Comparison of ENCODE assay signal across 7 cellular contexts in genomic region chr16:3501412-3501761, GRCh38. TPM values are rescaled to one million over a fixed set of nuclear protein-coding genes. Genes with fewer than 3 reads are reported as not detected.
A peak's percentile ranks its signal among the peaks of the same experiment; 100 is the strongest.
DNase-seq lines count a peak whose midpoint lies in the region; ATAC-seq, FAIRE-seq and TF ChIP-seq lines count a peak whose summit lies in the region.
"Not testable (repeated sequence)": the region's sequence is repeated elsewhere in the genome, so short reads cannot be mapped to it uniquely, and the experiment has no call there.
"Had no signal": no experiment of that assay in that cellular context is flagged by ENCODE, and none has a peak within 500 bp of the region (broad histone marks: within the 10 kb centered on the region; RNA-seq: fewer than 3 reads in every experiment).

No MANE protein-coding gene starts in this region.

- H3K79me2 ChIP-seq in ACC112 (ENCODE audit: control insufficient read depth, insufficient read depth, low read length, unreplicated experiment) (peaks cover 13% of the 10 kb centered on the region), KMS-11 (ENCODE audit: insufficient read depth, low read depth) (peaks cover 10% of the 10 kb centered on the region)
- not testable (repeated sequence) for H3K79me2 ChIP-seq in H1 (ENCODE audit: control insufficient read depth in 1 of 2, insufficient read depth in 2 of 2, low read length in 2 of 2); HepG2 (ENCODE audit: insufficient read depth, low read length)

- H3K36me3 ChIP-seq in ACC112 (ENCODE audit: insufficient read depth, low read length); KMS-11 (ENCODE audit: insufficient read depth); H1 (ENCODE audit: control insufficient read depth in 2 of 4, insufficient read depth in 4 of 4, low read length in 3 of 4); HepG2 (replicated peaks in 1 of 2; ENCODE audit: control insufficient read depth in 1 of 2, insufficient read depth in 2 of 2, low read length in 2 of 2); rectal smooth muscle tissue (ENCODE audit: control insufficient read depth, insufficient read depth, low read length): not testable (repeated sequence)

- WGBS in H1 (ENCODE audit: extremely low coverage in 1 of 2, insufficient coverage in 1 of 2, insufficient read length in 1 of 2, insufficient replicate concordance in 2 of 2, low coverage in 1 of 2, low lambda C conversion rate in 2 of 2, missing lambda C conversion rate in 1 of 2), 2 experiments: 31% methylated on average over 24 of the region's 24 CpGs; no CpG with 5 or more reads in 1 of the 2 experiments
- 10% methylated on average over 11 of the region's 24 CpGs for WGBS in HepG2 (ENCODE audit: low lambda C conversion rate)

- CTCF ChIA-PET in H1 (lab: Charles Lee; ENCODE audit: partially characterized antibody): interaction anchor here (0.5 to 1.8 kb wide), 3 partner anchors 15 to 426 kb away, joined by 3 to 10 read pairs (median 4); no protein-coding TSS in a partner anchor
- CTCF ChIA-PET in HepG2 (lab: Yijun Ruan, JAX; ENCODE audit: low intra/inter-chr PET ratio, low total read pairs): interaction anchor here (0.7 to 1.4 kb wide), 2 partner anchors 44 to 137 kb away, joined by 3 read pairs; no protein-coding TSS in a partner anchor

- not testable (repeated sequence) for TF ChIP-seq CTCF in KMS-11 (conservative IDR thresholded peaks at IDR 0.05; ENCODE audit: low read depth, low read length); H1 (IDR thresholded peaks at IDR 0.05; ENCODE audit: control extremely low read depth in 1 of 3, insufficient read depth in 1 of 3, low read depth in 1 of 3, low read length in 3 of 3); HepG2 (CRISPR knock-in tag; IDR thresholded peaks at IDR 0.05)

- TF ChIP-seq RAD21 in H1 (IDR thresholded peaks at IDR 0.05 in 1 of 2, conservative IDR thresholded peaks at IDR 0.05 in 1 of 2; ENCODE audit: low read depth in 2 of 2, low read length in 2 of 2); HepG2 (CRISPR knock-in tag; IDR thresholded peaks at IDR 0.05): not testable (repeated sequence)

- BruUV-seq in HepG2 (replicated peaks; lab: Mats Ljungman, UMichigan): TSS peak; percentile 83

- peaks cover 55% of the 10 kb centered on the region for H3K4me1 Mint-ChIP-seq in activated T-cell treated with anti-CD3 and anti-CD28 coated beads, Interleukin-2, amount 50 U/mL, for 4 hours (ENCODE audit: low read depth)

- not testable (repeated sequence) for H4K91ac ChIP-seq in H1 (replicated peaks; ENCODE audit: insufficient read length, low read length)

- H2BK120ac ChIP-seq in H1 (replicated peaks; ENCODE audit: low read depth, low read length): not testable (repeated sequence)

- intact Hi-C loops in HepG2 (cut with micrococcal nuclease; ENCODE audit: unreplicated experiment): loop anchor here (2.0 kb wide), 1 partner anchor 235 kb away; no protein-coding TSS in a partner anchor

- H3K14ac ChIP-seq in H1 (ENCODE audit: insufficient read length): not testable (repeated sequence)

- not testable (repeated sequence) for H3K27me3 Mint-ChIP-seq in activated T-cell treated with anti-CD3 and anti-CD28 coated beads, Interleukin-2, amount 50 U/mL, for 4 hours (ENCODE audit: low read depth)

- H3K9me3 Mint-ChIP-seq in activated T-cell treated with anti-CD3 and anti-CD28 coated beads, Interleukin-2, amount 50 U/mL, for 4 hours: not testable (repeated sequence)

- not testable (repeated sequence) for H2AK5ac ChIP-seq in H1 (ENCODE audit: low read depth, low read length)

- H3K4me3 ChIP-seq in ACC112 (ENCODE audit: low read depth, low read length): peak overlapping the region; percentile 91
- H3K4me3 ChIP-seq in KMS-11 (IDR thresholded peaks at IDR 0.05; ENCODE audit: insufficient read depth, low read depth, low read length): peak overlapping the region; percentile 69
- peak overlapping the region; percentile 53 to 71 (median 66) for H3K4me3 ChIP-seq in H1 (ENCODE audit: extremely low read depth in 1 of 4, insufficient read depth in 2 of 4, low read depth in 3 of 4, low read length in 4 of 4)
- peak overlapping the region; percentile 68 to 81 (median 70) for H3K4me3 ChIP-seq in HepG2 (replicated peaks in 1 of 3; ENCODE audit: insufficient read depth in 1 of 3, low read depth in 2 of 3, low read length in 3 of 3)
- H3K4me3 ChIP-seq in rectal smooth muscle tissue (ENCODE audit: low read length): peak overlapping the region; percentile 87

- H3K79me1 ChIP-seq in H1 (ENCODE audit: low read depth, low read length): not testable (repeated sequence)

- H3K23me2 ChIP-seq in H1 (ENCODE audit: low read depth, low read length): not testable (repeated sequence)

- not testable (repeated sequence) for H4K20me1 ChIP-seq in KMS-11 (ENCODE audit: insufficient read depth); H1 (replicated peaks in 1 of 2; ENCODE audit: control insufficient read depth in 1 of 2, insufficient read depth in 2 of 2, low read length in 2 of 2); HepG2 (ENCODE audit: insufficient read depth, low read length)

- FAIRE-seq in H1 (lab: Jason Lieb, UNC); HepG2 (lab: Jason Lieb, UNC): not testable (repeated sequence)

- H3K4me3 Mint-ChIP-seq in activated T-cell treated with anti-CD3 and anti-CD28 coated beads, Interleukin-2, amount 50 U/mL, for 4 hours: peak overlapping the region; percentile 89

- not testable (repeated sequence) for H2BK20ac ChIP-seq in H1 (ENCODE audit: low read length)

- H2AFZ ChIP-seq in ACC112 (ENCODE audit: low read length, unreplicated experiment) (peak overlapping the region; percentile 69), KMS-11 (ENCODE audit: low read depth) (peak overlapping the region; percentile 83)
- H2AFZ ChIP-seq in H1 (ENCODE audit: low read length); HepG2 (ENCODE audit: low read length): not testable (repeated sequence)

- not testable (repeated sequence) for H4K8ac ChIP-seq in H1 (ENCODE audit: extremely low read depth, insufficient read depth, low read length)

- H2BK15ac ChIP-seq in H1 (ENCODE audit: low read length): not testable (repeated sequence)

- not testable (repeated sequence) for H4K5ac ChIP-seq in H1 (ENCODE audit: insufficient read length, low read depth, low read length)

- POLR2A ChIA-PET in H1 (lab: Charles Lee; ENCODE audit: partially characterized antibody): interaction anchor here (1.4 to 2.4 kb wide), 3 partner anchors 16 to 44 kb away, joined by 3 to 9 read pairs (median 8); no protein-coding TSS in a partner anchor
- POLR2A ChIA-PET in HepG2 (lab: Yijun Ruan, JAX): interaction anchor here (1.2 to 1.7 kb wide), 3 partner anchors 44 to 218 kb away, joined by 3 to 6 read pairs (median 4); partner anchors contain the start of gene ZNF263

- ATAC-seq in activated T-cell treated with anti-CD3 and anti-CD28 coated beads, Interleukin-2, amount 50 U/mL, for 4 hours; HepG2: not testable (repeated sequence)

- H3K27me3 ChIP-seq in ACC112 (ENCODE audit: insufficient read depth, low read length); KMS-11 (ENCODE audit: insufficient read depth, low read depth); H1 (replicated peaks in 1 of 4; ENCODE audit: control insufficient read depth in 3 of 4, extremely low read depth in 1 of 4, insufficient read depth in 3 of 4, low read length in 3 of 4); HepG2 (ENCODE audit: control insufficient read depth in 1 of 2, insufficient read depth in 2 of 2, low read length in 2 of 2); rectal smooth muscle tissue (ENCODE audit: control insufficient read depth, insufficient read depth, low read length): not testable (repeated sequence)

- H3K27ac ChIP-seq in ACC112 (ENCODE audit: low read depth, low read length) (peak overlapping the region; percentile 66), KMS-11 (peak overlapping the region; percentile 59), H1 (ENCODE audit: low read depth, low read length) (0 out of 2 replicates have a peak overlapping the region, but pooled peaks have one; percentile 25), HepG2 (ENCODE audit: extremely low read length, insufficient read depth, low read length) (peak overlapping the region; percentile 83), rectal smooth muscle tissue (ENCODE audit: low read depth, low read length) (peak overlapping the region; percentile 49)

- peak overlapping the region; percentile 74 for H3K9ac ChIP-seq in KMS-11
- H3K9ac ChIP-seq in H1 (replicated peaks in 1 of 4; ENCODE audit: extremely low read depth in 1 of 4, low read depth in 3 of 4, low read length in 3 of 4): peak overlapping the region in 3 of 4 experiments; percentile 21 to 66 (median 65); a peak in 5 of 7 replicates
- peak overlapping the region; percentile 71 for H3K9ac ChIP-seq in HepG2 (ENCODE audit: insufficient read depth, low read depth, low read length)
- H3K9ac ChIP-seq in rectal smooth muscle tissue (ENCODE audit: low read length): not testable (repeated sequence)

- H3K56ac ChIP-seq in H1 (replicated peaks; ENCODE audit: insufficient read length, low read depth, low read length): not testable (repeated sequence)

- not testable (repeated sequence) for H3K9me3 ChIP-seq in H1 (ENCODE audit: insufficient read depth in 2 of 2, low read depth in 1 of 2, low read length in 1 of 2); HepG2 (ENCODE audit: low read length)

- not testable (repeated sequence) for H3K18ac ChIP-seq in H1 (ENCODE audit: extremely low read depth, low read length)

- not testable (repeated sequence) for TF ChIP-seq POLR2A in H1 (IDR thresholded peaks at IDR 0.05; ENCODE audit: control extremely low read depth in 1 of 2, low read depth in 2 of 2, low read length in 2 of 2); HepG2 (IDR thresholded peaks at IDR 0.05; ENCODE audit: insufficient read depth in 1 of 2, low read depth in 2 of 2, low read length in 2 of 2)

- H3K36me3 Mint-ChIP-seq in activated T-cell treated with anti-CD3 and anti-CD28 coated beads, Interleukin-2, amount 50 U/mL, for 4 hours (ENCODE audit: insufficient read depth): peaks cover 13% of the 10 kb centered on the region

- not testable (repeated sequence) for H3K23ac ChIP-seq in H1 (ENCODE audit: insufficient read length)

- DNase-seq in activated T-cell treated with anti-CD3 and anti-CD28 coated beads, Interleukin-2, amount 50 U/mL, for 4 hours; H1 (ENCODE audit: low read depth in 1 of 2, low spot score in 2 of 2); HepG2 (ENCODE audit: low spot score): not testable (repeated sequence)

- peak overlapping the region; percentile 38 for H3K4ac ChIP-seq in H1 (replicated peaks; ENCODE audit: insufficient read length, low read depth, low read length)

- H2BK5ac ChIP-seq in H1 (ENCODE audit: low read depth, low read length): not testable (repeated sequence)

- not testable (repeated sequence) for H2BK12ac ChIP-seq in H1 (ENCODE audit: low read depth, low read length)

- in situ Hi-C loops in HepG2 (cut with HindIII; ENCODE audit: extremely low pct_ligation_motif_present, low pct_unique_long_range_greater_than_20kb): not testable (repeated sequence)

- H3K4me1 ChIP-seq in ACC112 (ENCODE audit: control insufficient read depth, insufficient read depth, low read length, unreplicated experiment) (peaks cover 11% of the 10 kb centered on the region), KMS-11 (ENCODE audit: low read depth, poor library complexity, severe bottlenecking) (peaks cover 52% of the 10 kb centered on the region), HepG2 (ENCODE audit: insufficient read depth, low read length) (peaks cover 15% of the 10 kb centered on the region)
- not testable (repeated sequence) for H3K4me1 ChIP-seq in H1 (replicated peaks in 1 of 4; ENCODE audit: control insufficient read depth in 3 of 4, insufficient read depth in 4 of 4, low read length in 3 of 4); rectal smooth muscle tissue (ENCODE audit: control insufficient read depth, insufficient read depth, low read length)

- H3K4me2 ChIP-seq in KMS-11 (peak overlapping the region; percentile 96), H1 (ENCODE audit: insufficient read depth in 1 of 2, low read depth in 2 of 2, low read length in 2 of 2) (peak overlapping the region; percentile 63 to 77), HepG2 (ENCODE audit: low read depth, low read length) (peak overlapping the region; percentile 72)

- not testable (repeated sequence) for TF ChIP-seq EP300 in H1 (IDR thresholded peaks at IDR 0.05; ENCODE audit: borderline replicate concordance in 1 of 2, low read depth in 2 of 2, low read length in 2 of 2); HepG2 (IDR thresholded peaks at IDR 0.05; ENCODE audit: low read depth in 2 of 2, low read length in 2 of 2); HepG2 (CRISPR knock-in tag; IDR thresholded peaks at IDR 0.05; ENCODE audit: borderline replicate concordance)

RNA-seq across cellular contexts. Expression of gene CLUAP1, which starts 0.6 kb away (rescaled TPM):
- 10 to 100 TPM; 12.0 to 15.0 (median 14.8) TPM for total RNA-seq in activated T-cell treated with anti-CD3 and anti-CD28 coated beads, Interleukin-2, amount 50 U/mL, for 4 hours
- 11.5 and 15.1 TPM in 2 replicates for total RNA-seq in H1 (2021; fragmentation: NEBNext Ultra II Directional; extraction: Animal tissue kit (Norgen Biotek cat#: 25700))
- 4.0 and 4.8 TPM in 2 replicates for polyA plus RNA-seq in H1 (2011; rRNA removed)
- polyA plus RNA-seq in H1 (2011; cell fraction: cytosol; rRNA removed): 8.8 TPM
- 4.2 TPM for polyA plus RNA-seq in H1 (2011; cell fraction: nucleus; rRNA removed)
- 8.5 to 13.0 TPM (median 11.9 TPM) in 4 replicates for polyA plus RNA-seq in H1 (2012, experiment 1 of 2)
- polyA plus RNA-seq in H1 (2012, experiment 2 of 2): 2.7 TPM
- polyA plus RNA-seq in H1 (2013, experiment 1 of 2): 6.9 TPM
- 6.8 TPM for polyA plus RNA-seq in H1 (2013, experiment 2 of 2)
- polyA minus RNA-seq in H1 (2011; rRNA and poly(A)+ RNA removed): 9.0 and 13.4 TPM in 2 replicates
- polyA minus RNA-seq in H1 (2011; cell fraction: cytosol; rRNA and poly(A)+ RNA removed): 12.3 TPM
- 10.6 TPM for polyA minus RNA-seq in H1 (2011; cell fraction: nucleus; rRNA and poly(A)+ RNA removed)
- 19.5 and 25.9 TPM in 2 replicates for total RNA-seq in HepG2 (2016; rRNA removed; fragmentation: Illumina TruSeq; extraction: Trizol)
- total RNA-seq in HepG2 (2016; cell fraction: cytosol; rRNA removed; fragmentation: Illumina TruSeq; extraction: Trizol; ENCODE audit: low read depth): 11.0 and 15.5 TPM in 2 replicates
- total RNA-seq in HepG2 (2016; cell fraction: insoluble cytoplasmic fraction; rRNA removed; fragmentation: Illumina TruSeq; extraction: Trizol): 18.5 and 28.6 TPM in 2 replicates
- total RNA-seq in HepG2 (2016; cell fraction: membrane; rRNA removed; fragmentation: Illumina TruSeq; extraction: Trizol): 6.7 and 9.0 TPM in 2 replicates
- 12.3 and 17.1 TPM in 2 replicates for total RNA-seq in HepG2 (2016; cell fraction: nucleus; rRNA removed; fragmentation: Illumina TruSeq; extraction: Trizol)
- polyA plus RNA-seq in HepG2 (2011; rRNA removed): 3.5 and 6.0 TPM in 2 replicates
- polyA plus RNA-seq in HepG2 (2011; cell fraction: cytosol; rRNA removed): 2.9 and 3.9 TPM in 2 replicates
- polyA plus RNA-seq in HepG2 (2011; cell fraction: nucleus; rRNA removed): 1.9 and 4.4 TPM in 2 replicates
- polyA plus RNA-seq in HepG2 (2012): 5.2 and 6.8 TPM in 2 replicates
- polyA plus RNA-seq in HepG2 (2016; cell fraction: cytosol; fragmentation: Illumina TruSeq; extraction: Trizol; ENCODE audit: low read depth): 3.4 and 3.8 TPM in 2 replicates
- 22.5 and 28.8 TPM in 2 replicates for polyA plus RNA-seq in HepG2 (2016; cell fraction: insoluble cytoplasmic fraction; fragmentation: Illumina TruSeq; extraction: Trizol; ENCODE audit: low read depth)
- polyA plus RNA-seq in HepG2 (2016; cell fraction: membrane; fragmentation: Illumina TruSeq; extraction: Trizol; ENCODE audit: low read depth): 5.0 and 5.3 TPM in 2 replicates
- polyA plus RNA-seq in HepG2 (2016; cell fraction: nucleus; fragmentation: Illumina TruSeq; extraction: Trizol; ENCODE audit: insufficient read depth, low read depth): 12.9 and 20.1 TPM in 2 replicates
- 3.6 and 12.3 TPM in 2 replicates for polyA minus RNA-seq in HepG2 (2011; rRNA and poly(A)+ RNA removed; ENCODE audit: low replicate concordance)
- 5.9 and 8.1 TPM in 2 replicates for polyA minus RNA-seq in HepG2 (2011; cell fraction: cytosol; rRNA and poly(A)+ RNA removed)
- polyA minus RNA-seq in HepG2 (2011; cell fraction: nucleus; rRNA and poly(A)+ RNA removed): 6.7 and 9.6 TPM in 2 replicates

RNA-seq across cellular contexts. Expression of gene C16orf90, which starts 6.1 kb away (rescaled TPM):
- total RNA-seq in activated T-cell treated with anti-CD3 and anti-CD28 coated beads, Interleukin-2, amount 50 U/mL, for 4 hours: not detected
- total RNA-seq in H1 (2021; fragmentation: NEBNext Ultra II Directional; extraction: Animal tissue kit (Norgen Biotek cat#: 25700)): not detected in 2 replicates
- polyA plus RNA-seq in H1 (2011; rRNA removed): not detected in 2 replicates
- polyA plus RNA-seq in H1 (2011; cell fraction: cytosol; rRNA removed): not detected
- polyA plus RNA-seq in H1 (2011; cell fraction: nucleus; rRNA removed): not detected
- not detected in 4 replicates for polyA plus RNA-seq in H1 (2012, experiment 1 of 2)
- polyA plus RNA-seq in H1 (2012, experiment 2 of 2): not detected
- not detected for polyA plus RNA-seq in H1 (2013, experiment 1 of 2)
- polyA plus RNA-seq in H1 (2013, experiment 2 of 2): not detected
- polyA minus RNA-seq in H1 (2011; rRNA and poly(A)+ RNA removed): not detected in 2 replicates
- polyA minus RNA-seq in H1 (2011; cell fraction: cytosol; rRNA and poly(A)+ RNA removed): not detected
- not detected for polyA minus RNA-seq in H1 (2011; cell fraction: nucleus; rRNA and poly(A)+ RNA removed)
- not detected in 2 replicates for total RNA-seq in HepG2 (2016; rRNA removed; fragmentation: Illumina TruSeq; extraction: Trizol)
- total RNA-seq in HepG2 (2016; cell fraction: cytosol; rRNA removed; fragmentation: Illumina TruSeq; extraction: Trizol; ENCODE audit: low read depth): not detected in 2 replicates
- not detected in 2 replicates for total RNA-seq in HepG2 (2016; cell fraction: insoluble cytoplasmic fraction; rRNA removed; fragmentation: Illumina TruSeq; extraction: Trizol)
- total RNA-seq in HepG2 (2016; cell fraction: membrane; rRNA removed; fragmentation: Illumina TruSeq; extraction: Trizol): not detected in 2 replicates
- total RNA-seq in HepG2 (2016; cell fraction: nucleus; rRNA removed; fragmentation: Illumina TruSeq; extraction: Trizol): not detected in 2 replicates
- polyA plus RNA-seq in HepG2 (2011; rRNA removed): not detected in 2 replicates
- polyA plus RNA-seq in HepG2 (2011; cell fraction: cytosol; rRNA removed): not detected in 2 replicates
- not detected in 2 replicates for polyA plus RNA-seq in HepG2 (2011; cell fraction: nucleus; rRNA removed)
- not detected in 2 replicates for polyA plus RNA-seq in HepG2 (2012)
- not detected in 2 replicates for polyA plus RNA-seq in HepG2 (2016; cell fraction: cytosol; fragmentation: Illumina TruSeq; extraction: Trizol; ENCODE audit: low read depth)
- not detected in 2 replicates for polyA plus RNA-seq in HepG2 (2016; cell fraction: insoluble cytoplasmic fraction; fragmentation: Illumina TruSeq; extraction: Trizol; ENCODE audit: low read depth)
- not detected in 2 replicates for polyA plus RNA-seq in HepG2 (2016; cell fraction: membrane; fragmentation: Illumina TruSeq; extraction: Trizol; ENCODE audit: low read depth)
- not detected in 2 replicates for polyA plus RNA-seq in HepG2 (2016; cell fraction: nucleus; fragmentation: Illumina TruSeq; extraction: Trizol; ENCODE audit: insufficient read depth, low read depth)
- not detected in 2 replicates for polyA minus RNA-seq in HepG2 (2011; rRNA and poly(A)+ RNA removed; ENCODE audit: low replicate concordance)
- not detected in 2 replicates for polyA minus RNA-seq in HepG2 (2011; cell fraction: cytosol; rRNA and poly(A)+ RNA removed)
- polyA minus RNA-seq in HepG2 (2011; cell fraction: nucleus; rRNA and poly(A)+ RNA removed): not detected in 2 replicates
- total RNA-seq: dermis microvascular lymphatic vessel endothelial cell had no signal

RNA-seq across cellular contexts. Expression of gene NAA60, which starts 57.9 kb away (rescaled TPM):
- 10 to 100 TPM; 27.3 to 29.3 (median 27.8) TPM for total RNA-seq in activated T-cell treated with anti-CD3 and anti-CD28 coated beads, Interleukin-2, amount 50 U/mL, for 4 hours
- total RNA-seq in H1 (2021; fragmentation: NEBNext Ultra II Directional; extraction: Animal tissue kit (Norgen Biotek cat#: 25700)): 47.6 and 48.3 TPM in 2 replicates
- polyA plus RNA-seq in H1 (2011; rRNA removed) (34.1 and 61.0 TPM in 2 replicates), HepG2 (2011; rRNA removed) (29.9 and 32.0 TPM in 2 replicates)
- polyA plus RNA-seq in H1 (2011; cell fraction: cytosol; rRNA removed): 33.0 TPM
- 48.7 TPM for polyA plus RNA-seq in H1 (2011; cell fraction: nucleus; rRNA removed)
- polyA plus RNA-seq in H1 (2012, experiment 1 of 2): 41.4 to 49.1 TPM (median 44.4 TPM) in 4 replicates
- 52.5 TPM for polyA plus RNA-seq in H1 (2012, experiment 2 of 2)
- 47.4 TPM for polyA plus RNA-seq in H1 (2013, experiment 1 of 2)
- polyA plus RNA-seq in H1 (2013, experiment 2 of 2): 50.5 TPM
- 17.2 and 21.9 TPM in 2 replicates for polyA minus RNA-seq in H1 (2011; rRNA and poly(A)+ RNA removed)
- polyA minus RNA-seq in H1 (2011; cell fraction: cytosol; rRNA and poly(A)+ RNA removed): 29.6 TPM
- 22.6 TPM for polyA minus RNA-seq in H1 (2011; cell fraction: nucleus; rRNA and poly(A)+ RNA removed)
- total RNA-seq in HepG2 (2016; rRNA removed; fragmentation: Illumina TruSeq; extraction: Trizol): 14.7 and 16.9 TPM in 2 replicates
- total RNA-seq in HepG2 (2016; cell fraction: cytosol; rRNA removed; fragmentation: Illumina TruSeq; extraction: Trizol; ENCODE audit: low read depth): 13.0 and 15.0 TPM in 2 replicates
- 13.7 and 14.1 TPM in 2 replicates for total RNA-seq in HepG2 (2016; cell fraction: insoluble cytoplasmic fraction; rRNA removed; fragmentation: Illumina TruSeq; extraction: Trizol)
- 21.1 and 21.2 TPM in 2 replicates for total RNA-seq in HepG2 (2016; cell fraction: membrane; rRNA removed; fragmentation: Illumina TruSeq; extraction: Trizol)
- 17.3 and 20.1 TPM in 2 replicates for total RNA-seq in HepG2 (2016; cell fraction: nucleus; rRNA removed; fragmentation: Illumina TruSeq; extraction: Trizol)
- polyA plus RNA-seq in HepG2 (2011; cell fraction: cytosol; rRNA removed): 19.5 and 30.9 TPM in 2 replicates
- 47.2 and 62.5 TPM in 2 replicates for polyA plus RNA-seq in HepG2 (2011; cell fraction: nucleus; rRNA removed)
- polyA plus RNA-seq in HepG2 (2012): 44.9 and 50.3 TPM in 2 replicates
- 21.5 and 26.6 TPM in 2 replicates for polyA plus RNA-seq in HepG2 (2016; cell fraction: cytosol; fragmentation: Illumina TruSeq; extraction: Trizol; ENCODE audit: low read depth)
- 42.7 and 56.8 TPM in 2 replicates for polyA plus RNA-seq in HepG2 (2016; cell fraction: insoluble cytoplasmic fraction; fragmentation: Illumina TruSeq; extraction: Trizol; ENCODE audit: low read depth)
- polyA plus RNA-seq in HepG2 (2016; cell fraction: membrane; fragmentation: Illumina TruSeq; extraction: Trizol; ENCODE audit: low read depth): 47.4 and 51.4 TPM in 2 replicates
- polyA plus RNA-seq in HepG2 (2016; cell fraction: nucleus; fragmentation: Illumina TruSeq; extraction: Trizol; ENCODE audit: insufficient read depth, low read depth): 68.2 and 80.3 TPM in 2 replicates
- 16.6 and 30.8 TPM in 2 replicates for polyA minus RNA-seq in HepG2 (2011; rRNA and poly(A)+ RNA removed; ENCODE audit: low replicate concordance)
- polyA minus RNA-seq in HepG2 (2011; cell fraction: cytosol; rRNA and poly(A)+ RNA removed): 13.0 and 19.4 TPM in 2 replicates
- polyA minus RNA-seq in HepG2 (2011; cell fraction: nucleus; rRNA and poly(A)+ RNA removed): 26.0 and 27.7 TPM in 2 replicates

RNA-seq across cellular contexts. Expression of gene ZNF597, which starts 58.1 kb away (rescaled TPM):
- total RNA-seq in activated T-cell treated with anti-CD3 and anti-CD28 coated beads, Interleukin-2, amount 50 U/mL, for 4 hours: 1 to 10 TPM; 1.2 to 1.5 (median 1.3) TPM
- 2.3 and 2.6 TPM in 2 replicates for total RNA-seq in H1 (2021; fragmentation: NEBNext Ultra II Directional; extraction: Animal tissue kit (Norgen Biotek cat#: 25700))
- polyA plus RNA-seq in H1 (2011; rRNA removed) (0.63 and 0.68 TPM in 2 replicates), HepG2 (2011; rRNA removed) (1.2 and 1.3 TPM in 2 replicates)
- 0.94 TPM for polyA plus RNA-seq in H1 (2011; cell fraction: cytosol; rRNA removed)
- 0.68 TPM for polyA plus RNA-seq in H1 (2011; cell fraction: nucleus; rRNA removed)
- polyA plus RNA-seq in H1 (2012, experiment 1 of 2): 1.1 to 1.7 TPM (median 1.3 TPM) in 4 replicates
- polyA plus RNA-seq in H1 (2012, experiment 2 of 2): 0.14 TPM
- polyA plus RNA-seq in H1 (2013, experiment 1 of 2): 1.5 TPM
- 1.6 TPM for polyA plus RNA-seq in H1 (2013, experiment 2 of 2)
- 2.2 and 2.7 TPM in 2 replicates for polyA minus RNA-seq in H1 (2011; rRNA and poly(A)+ RNA removed)
- 1.0 TPM for polyA minus RNA-seq in H1 (2011; cell fraction: cytosol; rRNA and poly(A)+ RNA removed)
- polyA minus RNA-seq in H1 (2011; cell fraction: nucleus; rRNA and poly(A)+ RNA removed): 2.4 TPM
- 2.4 and 3.8 TPM in 2 replicates for total RNA-seq in HepG2 (2016; rRNA removed; fragmentation: Illumina TruSeq; extraction: Trizol)
- total RNA-seq in HepG2 (2016; cell fraction: cytosol; rRNA removed; fragmentation: Illumina TruSeq; extraction: Trizol; ENCODE audit: low read depth): 0.40 and 0.53 TPM in 2 replicates
- total RNA-seq in HepG2 (2016; cell fraction: insoluble cytoplasmic fraction; rRNA removed; fragmentation: Illumina TruSeq; extraction: Trizol): 2.5 and 3.4 TPM in 2 replicates
- total RNA-seq in HepG2 (2016; cell fraction: membrane; rRNA removed; fragmentation: Illumina TruSeq; extraction: Trizol): 1.6 and 1.7 TPM in 2 replicates
- 3.2 and 3.5 TPM in 2 replicates for total RNA-seq in HepG2 (2016; cell fraction: nucleus; rRNA removed; fragmentation: Illumina TruSeq; extraction: Trizol)
- 0.58 and 0.96 TPM in 2 replicates for polyA plus RNA-seq in HepG2 (2011; cell fraction: cytosol; rRNA removed)
- 1.4 and 1.8 TPM in 2 replicates for polyA plus RNA-seq in HepG2 (2011; cell fraction: nucleus; rRNA removed)
- 1.4 TPM in 2 replicates for polyA plus RNA-seq in HepG2 (2012)
- 0.08 and 0.10 TPM in 2 replicates for polyA plus RNA-seq in HepG2 (2016; cell fraction: cytosol; fragmentation: Illumina TruSeq; extraction: Trizol; ENCODE audit: low read depth)
- 2.1 and 2.4 TPM in 2 replicates for polyA plus RNA-seq in HepG2 (2016; cell fraction: insoluble cytoplasmic fraction; fragmentation: Illumina TruSeq; extraction: Trizol; ENCODE audit: low read depth)
- polyA plus RNA-seq in HepG2 (2016; cell fraction: membrane; fragmentation: Illumina TruSeq; extraction: Trizol; ENCODE audit: low read depth): 0.49 and 0.58 TPM in 2 replicates
- polyA plus RNA-seq in HepG2 (2016; cell fraction: nucleus; fragmentation: Illumina TruSeq; extraction: Trizol; ENCODE audit: insufficient read depth, low read depth): 3.1 and 3.4 TPM in 2 replicates
- 1.1 and 1.7 TPM in 2 replicates for polyA minus RNA-seq in HepG2 (2011; rRNA and poly(A)+ RNA removed; ENCODE audit: low replicate concordance)
- 1.2 and 1.8 TPM in 2 replicates for polyA minus RNA-seq in HepG2 (2011; cell fraction: cytosol; rRNA and poly(A)+ RNA removed)
- polyA minus RNA-seq in HepG2 (2011; cell fraction: nucleus; rRNA and poly(A)+ RNA removed): 3.9 and 5.2 TPM in 2 replicates

Comparison
In these comparisons a context has a peak if more than half of its experiments do, and no peak if none do; other contexts are left out.
1. H3K27ac ChIP-seq: peak in every context shown above with its lines; median percentile 83 in HepG2; 66 in ACC112; 59 in KMS-11; 49 in rectal smooth muscle tissue; 25 in H1.